ENCODE assay signal across 8 cellular contexts in genomic region chr18:79400591-79401381, GRCh38. TPM values are rescaled to one million over a fixed set of nuclear protein-coding genes. Genes with fewer than 3 reads are reported as not detected.
DNase-seq lines count a peak whose midpoint lies in the region; ATAC-seq, FAIRE-seq and TF ChIP-seq lines count a peak whose summit lies in the region.

No MANE protein-coding gene starts in this region.

- peak overlapping the region; percentile 97 for H3K27ac Mint-ChIP-seq in CD8-positive, alpha-beta T cell
- H3K27ac Mint-ChIP-seq in activated naive CD8-positive, alpha-beta T cell treated with anti-CD3 and anti-CD28 coated beads, Interleukin-2, amount 50 U/mL, for 24 hours, result peak overlapping the region; percentile 94

- no peak for TF ChIP-seq CTCF in CD8-positive, alpha-beta T cell (IDR thresholded peaks at IDR 0.05)
- no peak for TF ChIP-seq CTCF in keratinocyte (optimal IDR thresholded peaks at IDR 0.05 in 1 of 3, IDR thresholded peaks at IDR 0.05 in 1 of 3, conservative IDR thresholded peaks at IDR 0.05 in 1 of 3; ENCODE audit: extremely low read depth in 1 of 3, insufficient read depth in 2 of 3, low read length in 3 of 3)

- H3K9me3 Mint-ChIP-seq in CD8-positive, alpha-beta T cell, result no peaks in the 10 kb centered on the region
- no peaks in the 10 kb centered on the region for H3K9me3 Mint-ChIP-seq in activated naive CD8-positive, alpha-beta T cell treated with anti-CD3 and anti-CD28 coated beads, Interleukin-2, amount 50 U/mL, for 24 hours

- H3K27ac ChIP-seq in CD8-positive, alpha-beta T cell (ENCODE audit: low read depth, low read length), result peak overlapping the region; percentile 58
- H3K27ac ChIP-seq in Karpas-422 (ENCODE audit: low read length) (peak overlapping the region; percentile 90), keratinocyte (ENCODE audit: control insufficient read depth, insufficient read depth, low read length) (no peak overlapping the region)

- FAIRE-seq in keratinocyte (lab: Jason Lieb, UNC), result no peak

- CTCF ChIA-PET in CD8-positive, alpha-beta T cell (lab: Charles Lee), result interaction anchor here (7.9 kb wide), 1 partner anchor 21 kb away, joined by 51 read pairs; no protein-coding TSS in a partner anchor

- intact Hi-C loops in CD8-positive, alpha-beta T cell (cut with DNase I, micrococcal nuclease), result loop anchor here (2.0 to 10.0 kb wide), 3 partner anchors 278 to 632 kb away; partner anchors contain the start of genes ATP9B (in 1 of the 2), CTDP1 (in 1 of the 2) and RBFA (in 1 of the 2)

- ATAC-seq in CD8-positive, alpha-beta T cell, result peak; percentile 34
- peak; percentile 12 for ATAC-seq in activated naive CD8-positive, alpha-beta T cell treated with anti-CD3 and anti-CD28 coated beads, Interleukin-2, amount 50 U/mL, for 24 hours
- ATAC-seq in SK-N-SH treated with all-trans-retinoic acid at 6 μM for 48 hours (no peak), HG03520 (IDR thresholded peaks at IDR 0.05; ENCODE audit: unreplicated experiment) (no peak)

- dilution Hi-C loops in keratinocyte (cut with MboI; ENCODE audit: extremely low pct_ligation_motif_present, low sequenced_read_pairs), result no loop called here

- H3K4me3 Mint-ChIP-seq in CD8-positive, alpha-beta T cell, result peak overlapping the region; percentile 91
- H3K4me3 Mint-ChIP-seq in activated naive CD8-positive, alpha-beta T cell treated with anti-CD3 and anti-CD28 coated beads, Interleukin-2, amount 50 U/mL, for 24 hours, result peak overlapping the region; percentile 84

- H3K9me2 ChIP-seq in Karpas-422 (replicated peaks; ENCODE audit: insufficient read depth, low read length), result no peaks in the 10 kb centered on the region

- no peaks in the 10 kb centered on the region for H3K27me3 Mint-ChIP-seq in CD8-positive, alpha-beta T cell (ENCODE audit: low read depth)
- no peaks in the 10 kb centered on the region for H3K27me3 Mint-ChIP-seq in activated naive CD8-positive, alpha-beta T cell treated with anti-CD3 and anti-CD28 coated beads, Interleukin-2, amount 50 U/mL, for 24 hours

- H4K20me1 ChIP-seq in Karpas-422 (ENCODE audit: insufficient read depth, low read depth, low read length), result peaks cover 11% of the 10 kb centered on the region; the same call in 1 of the 2 replicates
- no peaks in the 10 kb centered on the region for H4K20me1 ChIP-seq in keratinocyte (ENCODE audit: control insufficient read depth, extremely low read depth, insufficient read depth, low read length)

- H3K4me1 ChIP-seq in CD8-positive, alpha-beta T cell (ENCODE audit: insufficient read depth, low read length), result peaks cover 59% of the 10 kb centered on the region
- H3K4me1 ChIP-seq in Karpas-422 (ENCODE audit: low read length) (peaks cover 82% of the 10 kb centered on the region), keratinocyte (ENCODE audit: control insufficient read depth, extremely low read depth, insufficient read depth, low read length) (no peaks in the 10 kb centered on the region)

- H3K79me2 ChIP-seq in Karpas-422 (ENCODE audit: low read length) (peaks cover 87% of the 10 kb centered on the region), keratinocyte (ENCODE audit: control insufficient read depth, insufficient read depth, low read length) (no peaks in the 10 kb centered on the region)

- peaks cover 53% of the 10 kb centered on the region for H3K4me1 Mint-ChIP-seq in CD8-positive, alpha-beta T cell (ENCODE audit: low read depth)
- peaks cover 64% of the 10 kb centered on the region for H3K4me1 Mint-ChIP-seq in activated naive CD8-positive, alpha-beta T cell treated with anti-CD3 and anti-CD28 coated beads, Interleukin-2, amount 50 U/mL, for 24 hours

- H3K9me3 ChIP-seq in CD8-positive, alpha-beta T cell (ENCODE audit: low read length), result no peaks in the 10 kb centered on the region
- H3K9me3 ChIP-seq in Karpas-422 (ENCODE audit: low read length), result no peaks in the 10 kb centered on the region
- H3K9me3 ChIP-seq in keratinocyte (ENCODE audit: control insufficient read depth, low read depth, low read length), result no peaks in the 10 kb centered on the region

- H3K4me2 ChIP-seq in Karpas-422 (ENCODE audit: low read depth, low read length, poor library complexity, severe bottlenecking) (peak overlapping the region; percentile 85), keratinocyte (ENCODE audit: control insufficient read depth, extremely low read depth, insufficient read depth, low read depth, low read length) (peak overlapping the region; percentile 41)

- H3K36me3 Mint-ChIP-seq in CD8-positive, alpha-beta T cell, result peaks cover 12% of the 10 kb centered on the region
- H3K36me3 Mint-ChIP-seq in activated naive CD8-positive, alpha-beta T cell treated with anti-CD3 and anti-CD28 coated beads, Interleukin-2, amount 50 U/mL, for 24 hours (ENCODE audit: low read depth), result peaks cover 41% of the 10 kb centered on the region

- peak overlapping the region; percentile 92 for H3K9ac ChIP-seq in Karpas-422 (ENCODE audit: low read length)
- H3K9ac ChIP-seq in keratinocyte (ENCODE audit: control insufficient read depth, extremely low read depth, insufficient read depth, low read length), result peak overlapping the region; percentile 54

- no peaks in the 10 kb centered on the region for H3K27me3 ChIP-seq in CD8-positive, alpha-beta T cell (ENCODE audit: insufficient read depth, low read length)
- no peaks in the 10 kb centered on the region for H3K27me3 ChIP-seq in Karpas-422 (ENCODE audit: low read length)
- H3K27me3 ChIP-seq in keratinocyte (ENCODE audit: control insufficient read depth, extremely low read depth, insufficient read depth, low read length), result peaks cover 29% of the 10 kb centered on the region

- POLR2A ChIA-PET in CD8-positive, alpha-beta T cell (lab: Charles Lee), result no interaction called here

- DNase-seq in CD8-positive, alpha-beta T cell, result peak in 6 of 7 experiments; percentile 28 to 83 (median 50)
- DNase-seq in Karpas-422 (peak; percentile 81), keratinocyte (ENCODE audit: low read depth, low spot score) (no peak), kidney tubule cell (ENCODE audit: low spot score) (no peak)
- peak; percentile 59 for DNase-seq in activated naive CD8-positive, alpha-beta T cell treated with anti-CD3 and anti-CD28 coated beads, Interleukin-2, amount 50 U/mL, for 24 hours
- peak; percentile 45 to 64 (median 58) for DNase-seq in stimulated activated naive CD4-positive, alpha-beta T cell (lab: John Stamatoyannopoulos, UW)

- H3K36me3 ChIP-seq in CD8-positive, alpha-beta T cell (ENCODE audit: insufficient read depth, low read length), result no peaks in the 10 kb centered on the region
- H3K36me3 ChIP-seq in Karpas-422 (ENCODE audit: insufficient read depth, low read length), result peaks cover 8% of the 10 kb centered on the region; the same call in 1 of the 2 replicates
- no peaks in the 10 kb centered on the region for H3K36me3 ChIP-seq in keratinocyte (ENCODE audit: control insufficient read depth in 2 of 2, extremely low read depth in 1 of 2, insufficient read depth in 2 of 2, low read length in 2 of 2)

- peak overlapping the region; percentile 58 for H3K4me3 ChIP-seq in CD8-positive, alpha-beta T cell (ENCODE audit: low read depth, low read length)
- peak overlapping the region; percentile 89 for H3K4me3 ChIP-seq in Karpas-422 (ENCODE audit: low read length)
- H3K4me3 ChIP-seq in keratinocyte (ENCODE audit: control insufficient read depth in 2 of 3, extremely low read depth in 1 of 3, insufficient read depth in 2 of 3, low read depth in 1 of 3, low read length in 3 of 3), result peak overlapping the region in 2 of 3 experiments; percentile 52 to 65

- no peak overlapping the region for H2AFZ ChIP-seq in Karpas-422 (ENCODE audit: low read length)
- peak overlapping the region; percentile 15 for H2AFZ ChIP-seq in keratinocyte (ENCODE audit: control insufficient read depth, low read length)

- no peaks in the 10 kb centered on the region for H3K9me1 ChIP-seq in keratinocyte (ENCODE audit: control insufficient read depth, extremely low read depth, insufficient read depth, low read length)

TF ChIP-seq in SK-N-SH treated with all-trans-retinoic acid at 6 μM for 48 hours, 23 proteins besides CTCF, POLR2A, EP300 and RAD21 (continues in another document):
- TF ChIP-seq ESRRG (CRISPR knock-in tag; IDR thresholded peaks at IDR 0.05) (no peak), PPARA (CRISPR knock-in tag; IDR thresholded peaks at IDR 0.05; ENCODE audit: borderline replicate concordance) (no peak)
- TF ChIP-seq, protein P1, sequence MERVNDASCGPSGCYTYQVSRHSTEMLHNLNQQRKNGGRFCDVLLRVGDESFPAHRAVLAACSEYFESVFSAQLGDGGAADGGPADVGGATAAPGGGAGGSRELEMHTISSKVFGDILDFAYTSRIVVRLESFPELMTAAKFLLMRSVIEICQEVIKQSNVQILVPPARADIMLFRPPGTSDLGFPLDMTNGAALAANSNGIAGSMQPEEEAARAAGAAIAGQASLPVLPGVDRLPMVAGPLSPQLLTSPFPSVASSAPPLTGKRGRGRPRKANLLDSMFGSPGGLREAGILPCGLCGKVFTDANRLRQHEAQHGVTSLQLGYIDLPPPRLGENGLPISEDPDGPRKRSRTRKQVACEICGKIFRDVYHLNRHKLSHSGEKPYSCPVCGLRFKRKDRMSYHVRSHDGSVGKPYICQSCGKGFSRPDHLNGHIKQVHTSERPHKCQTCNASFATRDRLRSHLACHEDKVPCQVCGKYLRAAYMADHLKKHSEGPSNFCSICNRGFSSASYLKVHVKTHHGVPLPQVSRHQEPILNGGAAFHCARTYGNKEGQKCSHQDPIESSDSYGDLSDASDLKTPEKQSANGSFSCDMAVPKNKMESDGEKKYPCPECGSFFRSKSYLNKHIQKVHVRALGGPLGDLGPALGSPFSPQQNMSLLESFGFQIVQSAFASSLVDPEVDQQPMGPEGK (CRISPR knock-in tag; IDR thresholded peaks at IDR 0.05; ENCODE audit: borderline replicate concordance), result no peak

RNA-seq across cellular contexts. Expression of gene NFATC1, which starts 5.1 kb away (rescaled TPM):
- 10 to 100 TPM; 91.1 to 93.7 TPM for total RNA-seq in CD8-positive, alpha-beta T cell
- total RNA-seq in Karpas-422 (2014; rRNA removed; shearing (Covaris generic); ENCODE audit: low replicate concordance), result 42.9 and 46.1 TPM in 2 replicates
- 0.27 to 1.4 TPM (median 0.77 TPM) in 3 replicates for polyA plus RNA-seq in keratinocyte
- polyA plus RNA-seq in keratinocyte (2011; ENCODE audit: low read depth), result 4.0 TPM
- polyA plus RNA-seq in keratinocyte (2011; cell fraction: cytosol; rRNA removed), result 0.92 and 1.2 TPM in 2 replicates
- polyA plus RNA-seq in keratinocyte (2011; cell fraction: nucleus; rRNA removed), result 1.7 and 2.5 TPM in 2 replicates
- polyA plus RNA-seq in keratinocyte (2012; ENCODE audit: low replicate concordance), result 1.7 and 3.0 TPM in 2 replicates
- 0.40 to 3.3 TPM (median 1.5 TPM) in 3 replicates for polyA minus RNA-seq in keratinocyte
- polyA minus RNA-seq in keratinocyte (2011; cell fraction: cytosol; rRNA and poly(A)+ RNA removed), result 1.5 TPM
- 1.8 and 2.2 TPM in 2 replicates for polyA minus RNA-seq in keratinocyte (2011; cell fraction: nucleus; rRNA and poly(A)+ RNA removed)

Comparison
In these comparisons a context has a peak if more than half of its experiments do, and no peak if none do; other contexts are left out.
1. ATAC-seq: peak in CD8-positive, alpha-beta T cell (single experiment) and activated naive CD8-positive, alpha-beta T cell treated with anti-CD3 and anti-CD28 coated beads, Interleukin-2, amount 50 U/mL, for 24 hours (single experiment); none in SK-N-SH treated with all-trans-retinoic acid at 6 μM for 48 hours (single experiment) and HG03520 (single experiment).
2. DNase-seq: peak in CD8-positive, alpha-beta T cell (6 of 7), Karpas-422 (single experiment), activated naive CD8-positive, alpha-beta T cell treated with anti-CD3 and anti-CD28 coated beads, Interleukin-2, amount 50 U/mL, for 24 hours (single experiment) and stimulated activated naive CD4-positive, alpha-beta T cell (6 of 6); none in keratinocyte (single experiment) and kidney tubule cell (single experiment).
3. Peak in every context shown above with its lines, with median percentiles within 50 percentile points of each other: H3K4me3 ChIP-seq.